ENCODE assay signal across 28 cellular contexts in the genomic region with DNA sequence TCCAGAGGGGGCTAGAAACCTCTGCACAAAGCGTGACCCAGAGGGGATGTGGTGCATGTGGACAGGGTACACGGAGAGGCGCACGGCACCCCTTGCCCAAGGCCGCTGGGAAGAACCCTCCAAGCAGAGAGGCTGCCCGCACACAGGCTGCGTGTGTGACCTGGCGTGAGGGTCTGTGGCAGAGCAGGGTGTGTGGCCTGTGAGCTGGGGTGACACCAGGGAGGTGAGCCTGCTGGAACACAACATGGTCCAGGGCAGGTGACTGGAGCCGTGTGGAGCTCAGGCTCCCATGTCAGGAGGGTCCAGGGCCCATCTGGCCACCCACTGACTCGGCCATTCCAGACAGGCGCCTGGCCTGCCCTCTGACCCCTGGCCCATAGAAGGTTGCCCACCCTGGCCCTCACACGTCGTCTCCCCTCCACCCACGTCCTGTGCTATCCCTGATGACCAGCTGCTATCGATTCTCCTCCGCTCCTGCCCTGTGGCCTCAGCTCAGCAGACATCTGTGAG. TPM values are rescaled to one million over a fixed set of nuclear protein-coding genes. Genes with fewer than 3 reads are reported as not detected.
"Had no signal": no experiment of that assay in that cellular context is flagged by ENCODE, and none has a peak within 500 bp of the region (broad histone marks: within the 10 kb centered on the region; RNA-seq: fewer than 3 reads in every experiment).

No MANE protein-coding gene starts in this region.

- H3K4me3 ChIP-seq: gastrocnemius medialis, mucosa of descending colon, spleen, suprapubic skin, transverse colon had no signal

- H3K27ac ChIP-seq: gastrocnemius medialis, neutrophil, parathyroid adenoma, spleen, suprapubic skin, transverse colon had no signal

- ATAC-seq: activated CD4-positive, CD25-positive, alpha-beta regulatory T cell treated with anti-CD3 and anti-CD28 coated beads, Interleukin-2, amount 50 U/mL, for 24 hours; activated naive CD8-positive, alpha-beta T cell treated with anti-CD3 and anti-CD28 coated beads, Interleukin-2, amount 50 U/mL, for 24 hours; gastrocnemius medialis; mucosa of descending colon had no signal

- DNase-seq: activated CD4-positive, alpha-beta T cell treated with anti-CD3 and anti-CD28 coated beads, Interleukin-2, amount 10 ng/mL, durations not matched to agents 7 days and 5 days; activated CD8-positive, alpha-beta memory T cell treated with anti-CD3 and anti-CD28 coated beads for 24 hours; activated CD8-positive, alpha-beta memory T cell treated with anti-CD3 and anti-CD28 coated beads, Interleukin-2, amount 50 U/mL, for 48 hours; activated effector memory CD4-positive, alpha-beta T cell treated with Interleukin-2 at 50 U/mL for 16 hours; activated naive CD4-positive, alpha-beta T cell treated with anti-CD3 and anti-CD28 coated beads, Interleukin-2, amount 10 ng/mL, durations not matched to agents 7 days and 5 days; activated naive CD8-positive, alpha-beta T cell treated with anti-CD3 and anti-CD28 coated beads, Interleukin-2, amount 50 U/mL, for 24 hours; activated T-cell treated with anti-CD3 and anti-CD28 coated beads, Interleukin-2, amount 50 U/mL, for 48 hours; anterior cingulate cortex; cerebellar nuclear complex; cortex of kidney; gastrocnemius medialis; head of caudate nucleus; kidney; mesenchymal stem cell; mucosa of descending colon; naive B cell; spleen; stimulated activated CD4-positive, alpha-beta T cell treated with anti-CD3 and anti-CD28 coated beads, Interleukin-4, amount 100 ng/mL, for 4 hours; transverse colon had no signal

- H3K9me3 Mint-ChIP-seq: activated naive CD8-positive, alpha-beta T cell treated with anti-CD3 and anti-CD28 coated beads, Interleukin-2, amount 50 U/mL, for 24 hours; stimulated activated naive CD8-positive, alpha-beta T cell treated with anti-CD3 and anti-CD28 coated beads, Interleukin-15, Interleukin-2, amounts not matched to agents 100 ng/mL and 50 ng/mL, for 24 hours; T-helper 1 cell treated with Interleukin-12 subunit alpha and Interleukin-12 subunit beta and Interleukin-4 antibody, amounts not matched to agents 30 μg/mL and 1 μg/mL, for 36 hours had no signal

- H2AFZ ChIP-seq: parathyroid adenoma had no signal

- H3K27me3 Mint-ChIP-seq: activated CD4-positive, alpha-beta T cell treated with anti-CD3 and anti-CD28 coated beads, Interleukin-2, amount 10 ng/mL, durations not matched to agents 7 days and 5 days; activated naive CD4-positive, alpha-beta T cell treated with anti-CD3 and anti-CD28 coated beads, Interleukin-2, amount 10 ng/mL, durations not matched to agents 7 days and 5 days; activated naive CD8-positive, alpha-beta T cell treated with anti-CD3 and anti-CD28 coated beads, Interleukin-2, amount 50 U/mL, for 24 hours; brain; naive B cell; stimulated activated naive CD8-positive, alpha-beta T cell treated with anti-CD3 and anti-CD28 coated beads, Interleukin-15, Interleukin-2, amounts not matched to agents 100 ng/mL and 50 ng/mL, for 24 hours had no signal

- H3K27ac Mint-ChIP-seq: activated CD4-positive, alpha-beta T cell treated with anti-CD3 and anti-CD28 coated beads, Interleukin-2, amount 10 ng/mL, durations not matched to agents 7 days and 5 days; activated naive CD4-positive, alpha-beta T cell treated with anti-CD3 and anti-CD28 coated beads, Interleukin-2, amount 10 ng/mL, durations not matched to agents 7 days and 5 days; activated naive CD8-positive, alpha-beta T cell treated with anti-CD3 and anti-CD28 coated beads, Interleukin-2, amount 50 U/mL, for 24 hours; brain; stimulated activated naive CD8-positive, alpha-beta T cell treated with anti-CD3 and anti-CD28 coated beads, Interleukin-15, Interleukin-2, amounts not matched to agents 100 ng/mL and 50 ng/mL, for 24 hours; T-helper 1 cell treated with Interleukin-12 subunit alpha and Interleukin-12 subunit beta and Interleukin-4 antibody, amounts not matched to agents 30 μg/mL and 1 μg/mL, for 36 hours had no signal

- H3K36me3 ChIP-seq: gastrocnemius medialis, neutrophil, transverse colon had no signal

- FAIRE-seq: kidney had no signal

- H3K4me1 Mint-ChIP-seq: activated CD4-positive, alpha-beta T cell treated with anti-CD3 and anti-CD28 coated beads, Interleukin-2, amount 10 ng/mL, durations not matched to agents 7 days and 5 days; activated naive CD4-positive, alpha-beta T cell treated with anti-CD3 and anti-CD28 coated beads, Interleukin-2, amount 10 ng/mL, durations not matched to agents 7 days and 5 days; activated naive CD8-positive, alpha-beta T cell treated with anti-CD3 and anti-CD28 coated beads, Interleukin-2, amount 50 U/mL, for 24 hours; brain; naive B cell had no signal

- H3K27me3 ChIP-seq: gastrocnemius medialis, neutrophil, spleen, suprapubic skin, transverse colon had no signal

- H3K4me1 ChIP-seq: gastrocnemius medialis, parathyroid adenoma, spleen, suprapubic skin, transverse colon had no signal

- H3K9me3 ChIP-seq: gastrocnemius medialis, neutrophil, suprapubic skin had no signal

- H3K79me2 ChIP-seq: parathyroid adenoma had no signal

- H3K4me3 Mint-ChIP-seq: activated CD4-positive, alpha-beta T cell treated with anti-CD3 and anti-CD28 coated beads, Interleukin-2, amount 10 ng/mL, durations not matched to agents 7 days and 5 days; activated naive CD4-positive, alpha-beta T cell treated with anti-CD3 and anti-CD28 coated beads, Interleukin-2, amount 10 ng/mL, durations not matched to agents 7 days and 5 days; activated naive CD8-positive, alpha-beta T cell treated with anti-CD3 and anti-CD28 coated beads, Interleukin-2, amount 50 U/mL, for 24 hours; brain; naive B cell; stimulated activated naive CD8-positive, alpha-beta T cell treated with anti-CD3 and anti-CD28 coated beads, Interleukin-15, Interleukin-2, amounts not matched to agents 100 ng/mL and 50 ng/mL, for 24 hours; T-helper 1 cell treated with Interleukin-12 subunit alpha and Interleukin-12 subunit beta and Interleukin-4 antibody, amounts not matched to agents 30 μg/mL and 1 μg/mL, for 36 hours had no signal

- H3K9ac ChIP-seq: parathyroid adenoma had no signal

RNA-seq across cellular contexts. Expression of a gene that starts 29.9 kb away (rescaled TPM):
- total RNA-seq: activated CD4-positive, alpha-beta T cell treated with anti-CD3 and anti-CD28 coated beads, Interleukin-2, amount 10 ng/mL, durations not matched to agents 7 days and 5 days; kidney; mucosa of descending colon; suprapubic skin; transverse colon had no signal
- polyA plus RNA-seq: esophagus, liver had no signal
